In the genomic region with DNA sequence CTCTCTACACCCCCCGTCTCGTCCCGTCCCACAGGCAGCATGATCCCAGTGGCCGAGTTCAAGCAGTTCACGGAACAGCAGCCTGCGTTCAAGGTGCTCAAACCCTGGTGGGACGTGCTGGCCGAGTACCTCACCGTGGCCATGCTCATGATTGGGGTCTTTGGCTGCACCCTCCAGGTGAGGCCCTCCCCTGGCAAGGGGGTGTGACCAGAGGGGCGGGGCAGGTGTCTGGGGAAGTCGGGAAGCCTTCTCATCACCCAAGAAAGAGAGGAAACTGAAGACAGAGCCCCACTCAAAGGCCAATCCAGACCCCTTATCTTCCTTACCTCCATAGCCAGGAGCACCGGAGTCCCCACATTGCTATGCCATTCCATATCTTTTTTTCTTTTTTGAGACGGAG, we compare ENCODE assay signal across 34 cellular contexts. TPM values are rescaled to one million over a fixed set of nuclear protein-coding genes. Genes with fewer than 3 reads are reported as not detected.
"Had no signal": no experiment of that assay in that cellular context is flagged by ENCODE, and none has a peak within 500 bp of the region (broad histone marks: within the 10 kb centered on the region; RNA-seq: fewer than 3 reads in every experiment).

No MANE protein-coding gene starts in this region.

- H3K9me3 ChIP-seq: ascending aorta, heart left ventricle, left lung, mucosa of descending colon, neutrophil, ovary, upper lobe of right lung had no signal

- DNase-seq: activated CD4-positive, alpha-beta memory T cell treated with anti-CD3 and anti-CD28 coated beads for 36 hours; activated CD4-positive, alpha-beta T cell treated with anti-CD3 and anti-CD28 coated beads, Interleukin-2, amount 10 ng/mL, durations not matched to agents 24 days and 14 days; activated CD4-positive, CD25-positive, alpha-beta regulatory T cell treated with anti-CD3 and anti-CD28 coated beads, Interleukin-2, amount 50 U/mL, for 72 hours; activated CD8-positive, alpha-beta memory T cell treated with anti-CD3 and anti-CD28 coated beads, Interleukin-2, amount 50 U/mL, for 4 hours; activated effector memory CD4-positive, alpha-beta T cell treated with anti-CD3 and anti-CD28 coated beads, Interleukin-2, amount 50 U/mL, for 16 hours; activated naive CD4-positive, alpha-beta T cell treated with anti-CD3 and anti-CD28 coated beads, Interleukin-2, amount 10 ng/mL, durations not matched to agents 7 days and 5 days; activated naive CD8-positive, alpha-beta T cell treated with anti-CD3 and anti-CD28 coated beads, Interleukin-2, amount 10 ng/mL, durations not matched to agents 7 days and 5 days; activated T-cell treated with anti-CD3 and anti-CD28 coated beads, Interleukin-2, amount 50 U/mL, for 1 hour; caudate nucleus; foreskin fibroblast; heart left ventricle; ovary; stimulated activated CD4-positive, alpha-beta T cell treated with anti-CD3 and anti-CD28 coated beads, Interleukin-12 subunit alpha, Interleukin-12 subunit beta, amount 100 ng/mL, for 4 hours; stimulated activated CD4-positive, alpha-beta T cell treated with anti-CD3 and anti-CD28 coated beads, Interleukin-4, amount 100 ng/mL, for 24 hours; stimulated activated naive CD8-positive, alpha-beta T cell treated with anti-CD3 and anti-CD28 coated beads, Interleukin-15, amount 100 ng/mL, for 72 hours; substantia nigra; WERI-Rb-1 had no signal

- FAIRE-seq: endothelial cell of umbilical vein had no signal

- H3K27me3 ChIP-seq: ascending aorta, ovary, upper lobe of right lung had no signal

- H3K4me1 Mint-ChIP-seq: activated CD4-positive, alpha-beta T cell treated with anti-CD3 and anti-CD28 coated beads, Interleukin-2, amount 10 ng/mL, durations not matched to agents 24 days and 14 days; activated naive CD4-positive, alpha-beta T cell treated with anti-CD3 and anti-CD28 coated beads, Interleukin-2, amount 10 ng/mL, durations not matched to agents 7 days and 5 days; nephron had no signal

- H3K27me3 Mint-ChIP-seq: activated CD4-positive, alpha-beta T cell treated with anti-CD3 and anti-CD28 coated beads, Interleukin-2, amount 10 ng/mL, durations not matched to agents 24 days and 14 days had no signal

- H3K27ac ChIP-seq: ascending aorta, heart left ventricle, left lung, neutrophil, ovary, WERI-Rb-1 had no signal

- H3K4me3 ChIP-seq: ascending aorta, heart left ventricle, left lung, lung, mucosa of descending colon, ovary, skin epidermis, upper lobe of right lung had no signal

- H3K9me3 Mint-ChIP-seq: activated CD4-positive, alpha-beta memory T cell treated with anti-CD3 and anti-CD28 coated beads for 36 hours; activated CD4-positive, alpha-beta T cell treated with anti-CD3 and anti-CD28 coated beads, Interleukin-2, amount 10 ng/mL, durations not matched to agents 24 days and 14 days; activated naive CD4-positive, alpha-beta T cell treated with anti-CD3 and anti-CD28 coated beads, Interleukin-2, amount 10 ng/mL, durations not matched to agents 7 days and 5 days; activated naive CD8-positive, alpha-beta T cell treated with anti-CD3 and anti-CD28 coated beads, Interleukin-2, amount 10 ng/mL, durations not matched to agents 7 days and 5 days; activated T-helper 1 cell treated with anti-CD3 and anti-CD28 coated beads, Interleukin-12 subunit alpha, Interleukin-12 subunit beta, Interleukin-2, Interleukin-4 antibody, amounts not matched to agents 30 ng/mL and 10 ng/mL and 1 ng/mL, durations not matched to agents 14 hours and 24 hours and 36 hours; nephron; stimulated activated memory B cell treated with anti-CD40 and anti-IgM and Interleukin-4, amounts not matched to agents 10 μg/mL and 1 μg/mL and 100 μg/mL, for 72 hours; stimulated activated naive CD8-positive, alpha-beta T cell treated with anti-CD3 and anti-CD28 coated beads, Interleukin-15, amount 100 ng/mL, for 72 hours had no signal

- H3K4me1 ChIP-seq: ascending aorta, heart left ventricle, left lung, upper lobe of right lung had no signal

- H3K36me3 ChIP-seq: ascending aorta, heart left ventricle, left lung, neutrophil, ovary, upper lobe of right lung, WERI-Rb-1 had no signal

- H3K4me3 Mint-ChIP-seq: activated CD4-positive, alpha-beta memory T cell treated with anti-CD3 and anti-CD28 coated beads for 36 hours; activated CD4-positive, alpha-beta T cell treated with anti-CD3 and anti-CD28 coated beads, Interleukin-2, amount 10 ng/mL, durations not matched to agents 24 days and 14 days; activated naive CD4-positive, alpha-beta T cell treated with anti-CD3 and anti-CD28 coated beads, Interleukin-2, amount 10 ng/mL, durations not matched to agents 7 days and 5 days; activated naive CD8-positive, alpha-beta T cell treated with anti-CD3 and anti-CD28 coated beads, Interleukin-2, amount 10 ng/mL, durations not matched to agents 7 days and 5 days; activated T-helper 1 cell treated with anti-CD3 and anti-CD28 coated beads, Interleukin-12 subunit alpha, Interleukin-12 subunit beta, Interleukin-2, Interleukin-4 antibody, amounts not matched to agents 30 ng/mL and 10 ng/mL and 1 ng/mL, durations not matched to agents 14 hours and 24 hours and 36 hours; brain; nephron; stimulated activated memory B cell treated with anti-CD40 and anti-IgM and Interleukin-4, amounts not matched to agents 10 μg/mL and 1 μg/mL and 100 μg/mL, for 72 hours; stimulated activated naive CD8-positive, alpha-beta T cell treated with anti-CD3 and anti-CD28 coated beads, Interleukin-15, amount 100 ng/mL, for 72 hours had no signal

- H3K36me3 Mint-ChIP-seq: activated CD4-positive, alpha-beta memory T cell treated with anti-CD3 and anti-CD28 coated beads for 36 hours; activated naive CD4-positive, alpha-beta T cell treated with anti-CD3 and anti-CD28 coated beads, Interleukin-2, amount 10 ng/mL, durations not matched to agents 7 days and 5 days; activated naive CD8-positive, alpha-beta T cell treated with anti-CD3 and anti-CD28 coated beads, Interleukin-2, amount 10 ng/mL, durations not matched to agents 7 days and 5 days; brain; stimulated activated memory B cell treated with anti-CD40 and anti-IgM and Interleukin-4, amounts not matched to agents 10 μg/mL and 1 μg/mL and 100 μg/mL, for 72 hours had no signal

- H3K27ac Mint-ChIP-seq: activated CD4-positive, alpha-beta memory T cell treated with anti-CD3 and anti-CD28 coated beads for 36 hours; activated CD4-positive, alpha-beta T cell treated with anti-CD3 and anti-CD28 coated beads, Interleukin-2, amount 10 ng/mL, durations not matched to agents 24 days and 14 days; activated naive CD4-positive, alpha-beta T cell treated with anti-CD3 and anti-CD28 coated beads, Interleukin-2, amount 10 ng/mL, durations not matched to agents 7 days and 5 days; activated naive CD8-positive, alpha-beta T cell treated with anti-CD3 and anti-CD28 coated beads, Interleukin-2, amount 10 ng/mL, durations not matched to agents 7 days and 5 days; activated T-helper 1 cell treated with anti-CD3 and anti-CD28 coated beads, Interleukin-12 subunit alpha, Interleukin-12 subunit beta, Interleukin-2, Interleukin-4 antibody, amounts not matched to agents 30 ng/mL and 10 ng/mL and 1 ng/mL, durations not matched to agents 14 hours and 24 hours and 36 hours; brain; nephron; progenitor cell of endocrine pancreas; stimulated activated memory B cell treated with anti-CD40 and anti-IgM and Interleukin-4, amounts not matched to agents 10 μg/mL and 1 μg/mL and 100 μg/mL, for 72 hours; stimulated activated naive CD8-positive, alpha-beta T cell treated with anti-CD3 and anti-CD28 coated beads, Interleukin-15, amount 100 ng/mL, for 72 hours had no signal

- ATAC-seq: sciatic nerve; stimulated activated memory B cell treated with anti-CD40 and anti-IgM and Interleukin-4, amounts not matched to agents 10 μg/mL and 1 μg/mL and 100 μg/mL, for 72 hours; stimulated activated naive CD8-positive, alpha-beta T cell treated with anti-CD3 and anti-CD28 coated beads, Interleukin-15, amount 100 ng/mL, for 72 hours had no signal

RNA-seq across cellular contexts. Expression of a gene that starts 7.3 kb away (rescaled TPM):
- total RNA-seq: activated CD4-positive, alpha-beta memory T cell treated with anti-CD3 and anti-CD28 coated beads for 36 hours; activated CD4-positive, alpha-beta T cell treated with anti-CD3 and anti-CD28 coated beads, Interleukin-2, amount 10 ng/mL, durations not matched to agents 24 days and 14 days; activated CD8-positive, alpha-beta memory T cell treated with anti-CD3 and anti-CD28 coated beads for 36 hours; activated naive CD8-positive, alpha-beta T cell treated with anti-CD3 and anti-CD28 coated beads, Interleukin-2, amount 10 ng/mL, durations not matched to agents 7 days and 5 days; activated T-helper 1 cell treated with anti-CD3 and anti-CD28 coated beads, Interleukin-12 subunit alpha, Interleukin-12 subunit beta, Interleukin-2, Interleukin-4 antibody, amounts not matched to agents 30 ng/mL and 10 ng/mL and 1 ng/mL, durations not matched to agents 14 hours and 24 hours and 36 hours; ascending aorta; T-helper 1 cell treated with Interleukin-12 subunit alpha and Interleukin-12 subunit beta and Interleukin-4 antibody, amounts not matched to agents 30 ng/mL and 1 ng/mL, for 36 hours had no signal

RNA-seq across cellular contexts. Expression of a gene that starts 19.1 kb away (rescaled TPM):
- total RNA-seq: endothelial cell of umbilical vein, mesenteric fat pad, sciatic nerve had no signal

RNA-seq across cellular contexts. Expression of a gene that starts 21.4 kb away (rescaled TPM):
- total RNA-seq: ascending aorta, endothelial cell of umbilical vein, mesenteric fat pad had no signal
- polyA plus RNA-seq: endothelial cell of umbilical vein had no signal
